In the genomic region with DNA sequence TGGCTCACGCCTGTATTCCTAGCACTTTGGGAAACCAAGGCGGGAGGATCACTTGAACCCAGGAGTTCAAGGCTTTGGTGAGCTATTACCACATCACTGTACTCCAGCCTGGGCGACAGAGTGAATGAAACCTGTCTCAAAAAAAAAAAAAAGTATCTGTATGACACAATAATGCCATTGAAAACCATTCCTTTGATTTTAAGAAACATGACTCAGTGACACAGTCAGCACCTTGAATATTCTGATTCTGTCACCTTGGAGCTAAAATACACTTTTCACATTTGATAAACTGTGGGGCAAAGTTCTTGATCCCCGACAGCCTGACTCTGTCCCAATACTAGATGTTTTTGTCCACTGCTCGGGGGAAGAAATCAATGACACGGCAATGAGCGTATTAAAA, we compare ENCODE assay signal across 1 cellular context.
TF ChIP-seq lines count a peak whose summit lies in the region.

No MANE protein-coding gene starts in this region.

TF ChIP-seq in HCT116, 20 proteins besides CTCF, POLR2A, EP300 and RAD21 (continued from another document):
- TF ChIP-seq, protein P1, sequence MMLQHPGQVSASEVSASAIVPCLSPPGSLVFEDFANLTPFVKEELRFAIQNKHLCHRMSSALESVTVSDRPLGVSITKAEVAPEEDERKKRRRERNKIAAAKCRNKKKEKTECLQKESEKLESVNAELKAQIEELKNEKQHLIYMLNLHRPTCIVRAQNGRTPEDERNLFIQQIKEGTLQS (IDR thresholded peaks at IDR 0.05) = no peak
- TF ChIP-seq ZNF274 (IDR thresholded peaks at IDR 0.05; ENCODE audit: low read depth, low read length) = no peak
- TF ChIP-seq YY1 (IDR thresholded peaks at IDR 0.05; ENCODE audit: extremely low read depth, insufficient replicate concordance, low read depth, low read length) = no peak
- TF ChIP-seq EZH2 (IDR thresholded peaks at IDR 0.05) = no peak
- TF ChIP-seq FOSL1 (IDR thresholded peaks at IDR 0.05; ENCODE audit: low read depth) = peak; percentile 66
- TF ChIP-seq TCF7L2 (IDR thresholded peaks at IDR 0.05; ENCODE audit: borderline replicate concordance, extremely low read depth, insufficient read depth, insufficient read length) = no peak
- TF ChIP-seq ELF1 (IDR thresholded peaks at IDR 0.05; ENCODE audit: borderline replicate concordance, low read depth) = no peak
- peak; percentile 79; the same call in 1 of the 2 replicates for TF ChIP-seq CEBPB (IDR thresholded peaks at IDR 0.05; ENCODE audit: low read depth)
- TF ChIP-seq SRF (IDR thresholded peaks at IDR 0.05; ENCODE audit: low read depth) = no peak
- peak; percentile 29; the same call in 1 of the 2 replicates for TF ChIP-seq MAX (IDR thresholded peaks at IDR 0.05)
- no peak for TF ChIP-seq ZFX (IDR thresholded peaks at IDR 0.05)
